ENCODE assay signal across 9 cellular contexts in genomic region chr16:66357523-66357928, GRCh38. TPM values are rescaled to one million over a fixed set of nuclear protein-coding genes. Genes with fewer than 3 reads are reported as not detected.
A peak's percentile ranks its signal among the peaks of the same experiment; 100 is the strongest.
DNase-seq lines count a peak whose midpoint lies in the region; ATAC-seq and TF ChIP-seq lines count a peak whose summit lies in the region.
"Had no signal": no experiment of that assay in that cellular context is flagged by ENCODE, and none has a peak within 500 bp of the region (broad histone marks: within the 10 kb centered on the region; RNA-seq: fewer than 3 reads in every experiment).

No MANE protein-coding gene starts in this region.

- TF ChIP-seq RAD21 in liver (IDR thresholded peaks at IDR 0.05): peak; percentile 62 to 79

- TF ChIP-seq POLR2A in Peyer's patch (IDR thresholded peaks at IDR 0.05) (no peak), vagina (IDR thresholded peaks at IDR 0.05) (no peak)

- peak; percentile 55 to 63 for DNase-seq in NCI-H2081 (lab: John Stamatoyannopoulos, UW)
- DNase-seq in NCI-H2081 treated with DMSO at 0.1 percent for 48 hours (lab: John Stamatoyannopoulos, UW): no peak
- peak; percentile 65 for DNase-seq in HS-5 (ENCODE audit: low read depth)
- DNase-seq in Peyer's patch: peak in 1 of 3 donors; percentile 70
- peak; percentile 57 for DNase-seq in colonic mucosa
- DNase-seq in vagina (ENCODE audit: extremely low spot score in 2 of 2): no peak

- H3K9me3 ChIP-seq in Peyer's patch: no peaks in the 10 kb centered on the region
- H3K9me3 ChIP-seq in colonic mucosa: no peaks in the 10 kb centered on the region
- H3K9me3 ChIP-seq in liver (ENCODE audit: control insufficient read depth in 4 of 4, low read length in 3 of 4): no peaks in the 10 kb centered on the region
- no peaks in the 10 kb centered on the region for H3K9me3 ChIP-seq in vagina

- H3K27ac ChIP-seq in Peyer's patch (no peak overlapping the region), colonic mucosa (no peak overlapping the region), liver (ENCODE audit: low read depth in 1 of 2, low read length in 2 of 2) (no peak overlapping the region), vagina (no peak overlapping the region)

- no peaks in the 10 kb centered on the region for H3K36me3 ChIP-seq in Peyer's patch
- no peaks in the 10 kb centered on the region for H3K36me3 ChIP-seq in colonic mucosa
- no peaks in the 10 kb centered on the region for H3K36me3 ChIP-seq in liver (ENCODE audit: control insufficient read depth in 4 of 4, insufficient read depth in 3 of 4, low read depth in 1 of 4, low read length in 3 of 4)
- no peaks in the 10 kb centered on the region for H3K36me3 ChIP-seq in vagina

- H3K4me3 ChIP-seq in Peyer's patch: no peak overlapping the region
- H3K4me3 ChIP-seq in colonic mucosa: no peak overlapping the region
- H3K4me3 ChIP-seq in liver (ENCODE audit: low read depth in 1 of 3, low read length in 3 of 3): no peak overlapping the region
- no peak overlapping the region for H3K4me3 ChIP-seq in vagina

- H3K4me1 ChIP-seq in Peyer's patch (peaks cover 0 to 4% (median 0%) of the 10 kb centered on the region in 4 donors), colonic mucosa (no peaks in the 10 kb centered on the region), liver (ENCODE audit: control insufficient read depth in 4 of 4, insufficient read depth in 4 of 4, low read length in 3 of 4) (peaks cover 0 to 10% (median 0%) of the 10 kb centered on the region in 4 donors), vagina (no peaks in the 10 kb centered on the region)

- TF ChIP-seq CTCF in Peyer's patch (IDR thresholded peaks at IDR 0.05): peak; percentile 21 to 64 (median 50)
- TF ChIP-seq CTCF in colonic mucosa (IDR thresholded peaks at IDR 0.05): peak; percentile 65
- peak; percentile 69 for TF ChIP-seq CTCF in liver (IDR thresholded peaks at IDR 0.05; ENCODE audit: low read depth, low read length, missing input control)
- TF ChIP-seq CTCF in vagina (IDR thresholded peaks at IDR 0.05): peak; percentile 13 to 43 (median 35)

- intact Hi-C loops in colonic mucosa (cut with DNase I): no loop called here
- intact Hi-C loops in vagina (cut with DNase I): no loop called here

- H3K27me3 ChIP-seq in Peyer's patch (no peaks in the 10 kb centered on the region), colonic mucosa (no peaks in the 10 kb centered on the region), liver (ENCODE audit: control insufficient read depth in 4 of 4, insufficient read depth in 4 of 4, low read length in 3 of 4) (peaks cover 0 to 7% (median 0%) of the 10 kb centered on the region in 4 donors), vagina (no peaks in the 10 kb centered on the region)

- H3K9ac ChIP-seq in colonic mucosa (ENCODE audit: low read depth in 2 of 2, low read length in 2 of 2): no peak overlapping the region
- no peak overlapping the region for H3K9ac ChIP-seq in liver (ENCODE audit: low read depth in 1 of 2, low read length in 2 of 2)

- ATAC-seq in GM19452 (IDR thresholded peaks at IDR 0.05; ENCODE audit: unreplicated experiment): no peak

- WGBS in liver: under 1% methylated on average over 5 of the region's 5 CpGs

TF ChIP-seq in liver, 16 proteins besides CTCF, POLR2A, EP300 and RAD21:
- TF ChIP-seq EGR1 (IDR thresholded peaks at IDR 0.05; ENCODE audit: low read depth in 2 of 2) (no peak), SP1 (IDR thresholded peaks at IDR 0.05) (no peak), FOXA1 (IDR thresholded peaks at IDR 0.05) (no peak), RXRA (IDR thresholded peaks at IDR 0.05) (no peak), HNF4A (conservative IDR thresholded peaks at IDR 0.05) (no peak), FOXA2 (IDR thresholded peaks at IDR 0.05) (no peak), ATF3 (IDR thresholded peaks at IDR 0.05) (no peak)
- TF ChIP-seq, protein P1, sequence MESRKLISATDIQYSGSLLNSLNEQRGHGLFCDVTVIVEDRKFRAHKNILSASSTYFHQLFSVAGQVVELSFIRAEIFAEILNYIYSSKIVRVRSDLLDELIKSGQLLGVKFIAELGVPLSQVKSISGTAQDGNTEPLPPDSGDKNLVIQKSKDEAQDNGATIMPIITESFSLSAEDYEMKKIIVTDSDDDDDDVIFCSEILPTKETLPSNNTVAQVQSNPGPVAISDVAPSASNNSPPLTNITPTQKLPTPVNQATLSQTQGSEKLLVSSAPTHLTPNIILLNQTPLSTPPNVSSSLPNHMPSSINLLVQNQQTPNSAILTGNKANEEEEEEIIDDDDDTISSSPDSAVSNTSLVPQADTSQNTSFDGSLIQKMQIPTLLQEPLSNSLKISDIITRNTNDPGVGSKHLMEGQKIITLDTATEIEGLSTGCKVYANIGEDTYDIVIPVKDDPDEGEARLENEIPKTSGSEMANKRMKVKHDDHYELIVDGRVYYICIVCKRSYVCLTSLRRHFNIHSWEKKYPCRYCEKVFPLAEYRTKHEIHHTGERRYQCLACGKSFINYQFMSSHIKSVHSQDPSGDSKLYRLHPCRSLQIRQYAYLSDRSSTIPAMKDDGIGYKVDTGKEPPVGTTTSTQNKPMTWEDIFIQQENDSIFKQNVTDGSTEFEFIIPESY (IDR thresholded peaks at IDR 0.05): no peak
- TF ChIP-seq, protein P2, sequence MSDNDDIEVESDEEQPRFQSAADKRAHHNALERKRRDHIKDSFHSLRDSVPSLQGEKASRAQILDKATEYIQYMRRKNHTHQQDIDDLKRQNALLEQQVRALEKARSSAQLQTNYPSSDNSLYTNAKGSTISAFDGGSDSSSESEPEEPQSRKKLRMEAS (IDR thresholded peaks at IDR 0.05): no peak
TF ChIP-seq in liver: peak in this region for 0.

RNA-seq across cellular contexts. Expression of gene CDH5, which starts 9.0 kb away (rescaled TPM):
- total RNA-seq in Peyer's patch (10 to 100 TPM in 3 of 4 donors, 1 to 10 TPM in 1; 5.3 to 28.1 (median 11.4) TPM), colonic mucosa (10 to 100 TPM in 1 of 2 donors, 1 to 10 TPM in 1; 4.4 to 15.2 TPM), liver (10 to 100 TPM; 15.6 to 21.9 TPM), vagina (38.3 TPM)
- polyA plus RNA-seq in liver: 10 to 100 TPM in 1 of 2 donors, 1 to 10 TPM in 1; 5.5 to 19.3 TPM
- total RNA-seq: CD4-positive, CD25-positive, alpha-beta regulatory T cell had no signal
- polyA plus RNA-seq: CD4-positive, CD25-positive, alpha-beta regulatory T cell had no signal

Comparison
In these comparisons a context has a peak if more than half of its experiments do, and no peak if none do; other contexts are left out.
1. DNase-seq: peak in NCI-H2081 (2 of 2), HS-5 (single experiment) and colonic mucosa (single experiment); none in NCI-H2081 treated with DMSO at 0.1 percent for 48 hours (single experiment) and vagina (0 of 2).
2. Peak in every context shown above with its lines, with median percentiles within 50 percentile points of each other: CTCF ChIP-seq.